ENCODE assay signal across 27 cellular contexts in genomic region chr3:186717039-186717457, GRCh38. TPM values are rescaled to one million over a fixed set of nuclear protein-coding genes. Genes with fewer than 3 reads are reported as not detected.
"Had no signal": no experiment of that assay in that cellular context is flagged by ENCODE, and none has a peak within 500 bp of the region (broad histone marks: within the 10 kb centered on the region; RNA-seq: fewer than 3 reads in every experiment).

Gene KNG1, plus strand, starts transcription at chr3:186717359. Its CDS starts 184 bp downstream, at chr3:186717543.

- H3K4me3 Mint-ChIP-seq: activated CD4-positive, alpha-beta T cell treated with anti-CD3 and anti-CD28 coated beads, Interleukin-2, amount 10 ng/mL, durations not matched to agents 7 days and 5 days; activated CD8-positive, alpha-beta memory T cell treated with anti-CD3 and anti-CD28 coated beads, Interleukin-2, amount 10 ng/mL, durations not matched to agents 7 days and 5 days; activated CD8-positive, alpha-beta T cell treated with anti-CD3 and anti-CD28 coated beads for 36 hours; activated naive CD4-positive, alpha-beta T cell treated with anti-CD3 and anti-CD28 coated beads, Interleukin-2, amount 50 U/mL, for 24 hours; activated T-helper 1 cell treated with anti-CD3 and anti-CD28 coated beads, Interleukin-12 subunit alpha, Interleukin-12 subunit beta, Interleukin-2, Interleukin-4 antibody, amounts not matched to agents 30 ng/mL and 10 ng/mL and 1 ng/mL, durations not matched to agents 14 hours and 24 hours and 36 hours; brain; naive thymus-derived CD4-positive, alpha-beta T cell; neural crest cell; T-helper 2 cell treated with Interferon-gamma antibody and Interleukin-4, amounts not matched to agents 5 μg/mL and 100 μg/mL, for 36 hours had no signal

- H3K4me3 ChIP-seq: esophagus squamous epithelium, gastrocnemius medialis, lung, spleen, testis, upper lobe of left lung had no signal

- H3K27me3 ChIP-seq: gastrocnemius medialis, spleen, testis, upper lobe of left lung had no signal

- H3K27ac Mint-ChIP-seq: activated CD4-positive, alpha-beta T cell treated with anti-CD3 and anti-CD28 coated beads, Interleukin-2, amount 10 ng/mL, durations not matched to agents 7 days and 5 days; activated CD8-positive, alpha-beta memory T cell treated with anti-CD3 and anti-CD28 coated beads, Interleukin-2, amount 10 ng/mL, durations not matched to agents 7 days and 5 days; activated CD8-positive, alpha-beta T cell treated with anti-CD3 and anti-CD28 coated beads for 36 hours; activated T-helper 1 cell treated with anti-CD3 and anti-CD28 coated beads, Interleukin-12 subunit alpha, Interleukin-12 subunit beta, Interleukin-2, Interleukin-4 antibody, amounts not matched to agents 30 ng/mL and 10 ng/mL and 1 ng/mL, durations not matched to agents 14 hours and 24 hours and 36 hours; brain; naive thymus-derived CD4-positive, alpha-beta T cell; T-helper 2 cell treated with Interferon-gamma antibody and Interleukin-4, amounts not matched to agents 5 μg/mL and 100 μg/mL, for 36 hours had no signal

- H3K36me3 Mint-ChIP-seq: activated CD8-positive, alpha-beta memory T cell treated with anti-CD3 and anti-CD28 coated beads, Interleukin-2, amount 10 ng/mL, durations not matched to agents 7 days and 5 days; activated naive CD4-positive, alpha-beta T cell treated with anti-CD3 and anti-CD28 coated beads, Interleukin-2, amount 50 U/mL, for 24 hours; brain; naive thymus-derived CD4-positive, alpha-beta T cell had no signal

- H3K27ac ChIP-seq: esophagus squamous epithelium, gastrocnemius medialis, spleen, testis, upper lobe of left lung, VCaP had no signal

- DNase-seq: activated CD4-positive, alpha-beta T cell treated with anti-CD3 and anti-CD28 coated beads, Interleukin-2, amount 10 ng/mL, durations not matched to agents 7 days and 5 days; activated CD4-positive, CD25-positive, alpha-beta regulatory T cell treated with anti-CD3 and anti-CD28 coated beads, Interleukin-2, amount 50 U/mL, for 72 hours; activated CD8-positive, alpha-beta memory T cell treated with anti-CD3 and anti-CD28 coated beads, Interleukin-2, amount 10 ng/mL, durations not matched to agents 7 days and 5 days; activated CD8-positive, alpha-beta T cell treated with anti-CD3 and anti-CD28 coated beads for 36 hours; activated gamma-delta T cell; anterior cingulate cortex; caudate nucleus; dermis blood vessel endothelial cell; effector CD8-positive, alpha-beta T cell; esophagus squamous epithelium; gastrocnemius medialis; hypothalamus; naive thymus-derived CD4-positive, alpha-beta T cell; occipital lobe; spleen; stimulated activated CD4-positive, alpha-beta T cell treated with anti-CD3 and anti-CD28 coated beads, Interleukin-4, amount 100 ng/mL, for 1 hour; stimulated activated naive CD4-positive, alpha-beta T cell; testis; upper lobe of left lung had no signal

- ATAC-seq: activated CD8-positive, alpha-beta memory T cell treated with anti-CD3 and anti-CD28 coated beads, Interleukin-2, amount 10 ng/mL, durations not matched to agents 7 days and 5 days; activated CD8-positive, alpha-beta T cell treated with anti-CD3 and anti-CD28 coated beads for 36 hours; gastrocnemius medialis; naive thymus-derived CD4-positive, alpha-beta T cell had no signal

- H3K4me1 Mint-ChIP-seq: activated CD4-positive, alpha-beta T cell treated with anti-CD3 and anti-CD28 coated beads, Interleukin-2, amount 10 ng/mL, durations not matched to agents 7 days and 5 days; activated CD8-positive, alpha-beta memory T cell treated with anti-CD3 and anti-CD28 coated beads, Interleukin-2, amount 10 ng/mL, durations not matched to agents 7 days and 5 days; activated naive CD4-positive, alpha-beta T cell treated with anti-CD3 and anti-CD28 coated beads, Interleukin-2, amount 50 U/mL, for 24 hours; brain; neural crest cell had no signal

- H3K9me3 ChIP-seq: esophagus squamous epithelium, gastrocnemius medialis, spleen, testis, upper lobe of left lung had no signal

- H3K36me3 ChIP-seq: esophagus squamous epithelium, gastrocnemius medialis, spleen, upper lobe of left lung had no signal

- H3K4me1 ChIP-seq: esophagus squamous epithelium, gastrocnemius medialis, spleen, testis, upper lobe of left lung had no signal

- H3K9me3 Mint-ChIP-seq: activated CD4-positive, alpha-beta T cell treated with anti-CD3 and anti-CD28 coated beads, Interleukin-2, amount 10 ng/mL, durations not matched to agents 7 days and 5 days; activated CD8-positive, alpha-beta T cell treated with anti-CD3 and anti-CD28 coated beads for 36 hours; activated naive CD4-positive, alpha-beta T cell treated with anti-CD3 and anti-CD28 coated beads, Interleukin-2, amount 50 U/mL, for 24 hours; brain; naive thymus-derived CD4-positive, alpha-beta T cell; neural crest cell; T-helper 2 cell treated with Interferon-gamma antibody and Interleukin-4, amounts not matched to agents 5 μg/mL and 100 μg/mL, for 36 hours had no signal

RNA-seq across cellular contexts. Expression of gene KNG1, which starts in this region (rescaled TPM):
- total RNA-seq: activated CD4-positive, alpha-beta T cell treated with anti-CD3 and anti-CD28 coated beads, Interleukin-2, amount 10 ng/mL, durations not matched to agents 7 days and 5 days; activated CD8-positive, alpha-beta memory T cell treated with anti-CD3 and anti-CD28 coated beads, Interleukin-2, amount 10 ng/mL, durations not matched to agents 7 days and 5 days; activated CD8-positive, alpha-beta T cell treated with anti-CD3 and anti-CD28 coated beads for 36 hours; activated T-helper 1 cell treated with anti-CD3 and anti-CD28 coated beads, Interleukin-12 subunit alpha, Interleukin-12 subunit beta, Interleukin-2, Interleukin-4 antibody, amounts not matched to agents 30 ng/mL and 10 ng/mL and 1 ng/mL, durations not matched to agents 14 hours and 24 hours and 36 hours; dermis blood vessel endothelial cell; esophagus squamous epithelium; mesenteric fat pad; naive thymus-derived CD4-positive, alpha-beta T cell; neural crest cell; occipital lobe had no signal
- polyA plus RNA-seq: naive thymus-derived CD4-positive, alpha-beta T cell; spleen had no signal
